10 cellular contexts compared by ENCODE assay signal in genomic region chr4:110164856-110165255, GRCh38. TPM values are rescaled to one million over a fixed set of nuclear protein-coding genes. Genes with fewer than 3 reads are reported as not detected.
DNase-seq lines count a peak whose midpoint lies in the region; ATAC-seq, FAIRE-seq and TF ChIP-seq lines count a peak whose summit lies in the region.
"Had no signal": no experiment of that assay in that cellular context is flagged by ENCODE, and none has a peak within 500 bp of the region (broad histone marks: within the 10 kb centered on the region; RNA-seq: fewer than 3 reads in every experiment).

No MANE protein-coding gene starts in this region.

- intact Hi-C loops in CD4-positive, alpha-beta T cell (cut with DNase I, micrococcal nuclease) = loop anchor here in 1 of 2 experiments (1.0 kb wide), 1 partner anchor 28 kb away; no protein-coding TSS in a partner anchor
- intact Hi-C loops in mucosa of descending colon (cut with DNase I, micrococcal nuclease) (no loop called here), gastrocnemius medialis (cut with DNase I; ENCODE audit: low total_unique reads) (no loop called here)

- H3K27ac Mint-ChIP-seq in CD4-positive, alpha-beta T cell = peak overlapping the region; percentile 87
- H3K27ac Mint-ChIP-seq in activated naive CD4-positive, alpha-beta T cell treated with anti-CD3 and anti-CD28 coated beads, Interleukin-2, amount 50 U/mL, for 72 hours = peak overlapping the region; percentile 86 to 97

- POLR2A ChIA-PET in CD4-positive, alpha-beta T cell (lab: Charles Lee) = interaction anchor here (1.0 to 2.3 kb wide), 10 partner anchors 12 to 605 kb away, joined by 3 to 32 read pairs (median 4); partner anchors contain the start of genes ELOVL6 and MCUB

- peaks cover 37% of the 10 kb centered on the region for H3K4me1 Mint-ChIP-seq in CD4-positive, alpha-beta T cell (ENCODE audit: low read depth)

- CTCF ChIA-PET in CD4-positive, alpha-beta T cell (lab: Charles Lee) = interaction anchor here (1.3 kb wide), 1 partner anchor 32 kb away, joined by 4 read pairs; no protein-coding TSS in a partner anchor

- no peak for TF ChIP-seq CTCF in CD4-positive, alpha-beta T cell (IDR thresholded peaks at IDR 0.05)
- no peak for TF ChIP-seq CTCF in mucosa of descending colon (IDR thresholded peaks at IDR 0.05)
- TF ChIP-seq CTCF in gastrocnemius medialis (IDR thresholded peaks at IDR 0.05 in 4 of 5, conservative IDR thresholded peaks at IDR 0.05 in 1 of 5) = no peak

- peak overlapping the region; percentile 46 for H3K4me3 Mint-ChIP-seq in CD4-positive, alpha-beta T cell

- no peaks in the 10 kb centered on the region for H3K36me3 ChIP-seq in mucosa of descending colon (ENCODE audit: low read depth)
- no peaks in the 10 kb centered on the region for H3K36me3 ChIP-seq in gastrocnemius medialis

- DNase-seq in CD4-positive, alpha-beta T cell = no peak
- no peak for DNase-seq in activated naive CD4-positive, alpha-beta T cell treated with anti-CD3 and anti-CD28 coated beads, Interleukin-2, amount 50 U/mL, for 72 hours (ENCODE audit: low spot score in 2 of 2)
- DNase-seq in mucosa of descending colon (no peak), KG1 (lab: John Stamatoyannopoulos, UW) (no peak), frontal cortex (ENCODE audit: low spot score in 2 of 2) (no peak), midbrain (lab: John Stamatoyannopoulos, UW) (no peak), gastrocnemius medialis (no peak)

- ATAC-seq in CD4-positive, alpha-beta T cell (ENCODE audit: poor library complexity) = no peak
- ATAC-seq in HG03159 (IDR thresholded peaks at IDR 0.05; ENCODE audit: unreplicated experiment) (peak; percentile 10), mucosa of descending colon (peak; percentile 14), gastrocnemius medialis (no peak)
- no peak for ATAC-seq in activated naive CD4-positive, alpha-beta T cell treated with anti-CD3 and anti-CD28 coated beads, Interleukin-2, amount 50 U/mL, for 72 hours
- ATAC-seq: sciatic nerve had no signal

- no peaks in the 10 kb centered on the region for H3K27me3 ChIP-seq in CD4-positive, alpha-beta T cell (ENCODE audit: control insufficient read depth, insufficient read depth, low read length)
- H3K27me3 ChIP-seq in gastrocnemius medialis = no peaks in the 10 kb centered on the region

- H3K27me3 Mint-ChIP-seq in CD4-positive, alpha-beta T cell = no peaks in the 10 kb centered on the region

- in situ Hi-C loops in gastrocnemius medialis (cut with MboI; ENCODE audit: low sequenced_read_pairs in 4 of 4) = no loop called here

- no peaks in the 10 kb centered on the region for H3K9me3 ChIP-seq in CD4-positive, alpha-beta T cell (ENCODE audit: control insufficient read depth, low read length)
- no peaks in the 10 kb centered on the region for H3K9me3 ChIP-seq in mucosa of descending colon
- no peaks in the 10 kb centered on the region for H3K9me3 ChIP-seq in gastrocnemius medialis

- H3K27ac ChIP-seq in CD4-positive, alpha-beta T cell (ENCODE audit: low read depth, low read length) = peak overlapping the region; percentile 21
- H3K27ac ChIP-seq in gastrocnemius medialis = no peak overlapping the region

- TF ChIP-seq POLR2A in gastrocnemius medialis (IDR thresholded peaks at IDR 0.05) = no peak

- H3K9me3 Mint-ChIP-seq in CD4-positive, alpha-beta T cell = no peaks in the 10 kb centered on the region
- H3K9me3 Mint-ChIP-seq in activated naive CD4-positive, alpha-beta T cell treated with anti-CD3 and anti-CD28 coated beads, Interleukin-2, amount 50 U/mL, for 72 hours = peaks cover 0 to 5% of the 10 kb centered on the region in 2 donors

- H3K4me3 ChIP-seq in mucosa of descending colon (no peak overlapping the region), gastrocnemius medialis (no peak overlapping the region)

- no peak for FAIRE-seq in frontal cortex (lab: Jason Lieb, UNC)
- FAIRE-seq: colon had no signal

- peaks cover 17% of the 10 kb centered on the region for H3K4me1 ChIP-seq in mucosa of descending colon (ENCODE audit: low read depth)
- no peaks in the 10 kb centered on the region for H3K4me1 ChIP-seq in gastrocnemius medialis

- no peaks in the 10 kb centered on the region for H3K36me3 Mint-ChIP-seq in CD4-positive, alpha-beta T cell (ENCODE audit: low read depth)
- peaks cover 0 to 28% of the 10 kb centered on the region in 2 donors for H3K36me3 Mint-ChIP-seq in activated naive CD4-positive, alpha-beta T cell treated with anti-CD3 and anti-CD28 coated beads, Interleukin-2, amount 50 U/mL, for 72 hours

RNA-seq across cellular contexts. Expression of gene ELOVL6, which starts 33.6 kb away (rescaled TPM):
- 1 to 10 TPM; 1.6 to 2.9 TPM for total RNA-seq in CD4-positive, alpha-beta T cell
- total RNA-seq in activated naive CD4-positive, alpha-beta T cell treated with anti-CD3 and anti-CD28 coated beads, Interleukin-2, amount 50 U/mL, for 72 hours = 1 to 10 TPM; 5.6 to 8.9 TPM
- total RNA-seq in mucosa of descending colon (10 to 100 TPM; 21.8 to 59.8 (median 50.3) TPM), frontal cortex (27.7 TPM), gastrocnemius medialis (under 1 TPM in 3 of 4 donors, not detected in 1; 0.10 to 0.42 (median 0.13) TPM)

Comparison
In these comparisons a context has a peak if more than half of its experiments do, and no peak if none do; other contexts are left out.
1. ATAC-seq: peak in HG03159 (single experiment) and mucosa of descending colon (single experiment); none in CD4-positive, alpha-beta T cell (single experiment), activated naive CD4-positive, alpha-beta T cell treated with anti-CD3 and anti-CD28 coated beads, Interleukin-2, amount 50 U/mL, for 72 hours (0 of 2) and gastrocnemius medialis (0 of 2).